In the genomic region with DNA sequence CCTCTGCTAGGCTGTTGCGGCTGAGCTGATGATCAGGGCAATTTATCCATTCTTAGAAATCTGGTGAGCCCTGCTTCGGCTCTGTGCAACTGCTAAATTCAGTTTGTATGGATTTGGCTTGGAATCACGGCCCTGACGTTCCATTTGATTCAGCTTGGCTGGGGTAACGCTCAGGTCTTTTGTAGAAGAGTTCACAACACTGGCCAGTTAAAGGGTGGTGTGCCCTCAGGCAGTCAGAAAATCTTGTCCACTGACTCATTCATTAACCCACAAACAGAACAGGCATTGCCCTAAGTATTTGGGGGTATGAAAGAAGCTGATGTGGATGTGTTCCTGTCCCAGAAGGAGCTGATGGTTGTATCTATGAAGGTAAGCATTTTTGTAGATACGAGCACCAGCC, we compare ENCODE assay signal across 16 cellular contexts. TPM values are rescaled to one million over a fixed set of nuclear protein-coding genes. Genes with fewer than 3 reads are reported as not detected.
DNase-seq lines count a peak whose midpoint lies in the region; ATAC-seq, FAIRE-seq and TF ChIP-seq lines count a peak whose summit lies in the region.
"Had no signal": no experiment of that assay in that cellular context is flagged by ENCODE, and none has a peak within 500 bp of the region (broad histone marks: within the 10 kb centered on the region; RNA-seq: fewer than 3 reads in every experiment).

No MANE protein-coding gene starts in this region.

- no peaks in the 10 kb centered on the region for H3K9me2 ChIP-seq in GM23248 (ENCODE audit: insufficient read depth)

- 64% methylated on average over 6 of the region's 6 CpGs for WGBS in A549 (ENCODE audit: missing lambda C conversion rate)
- WGBS in GM23248 (ENCODE audit: low coverage in 1 of 2, low lambda C conversion rate in 2 of 2, missing lambda C conversion rate in 2 of 2), 2 experiments = 71% methylated on average over 6 of the region's 6 CpGs

- H3K9ac ChIP-seq in GM23248 (no peak overlapping the region), adipocyte (ENCODE audit: low read length) (no peak overlapping the region)

- H3F3A ChIP-seq in GM23248 (ENCODE audit: insufficient read depth) = no peaks in the 10 kb centered on the region

- in situ Hi-C loops in GM23248 (cut with MboI) = no loop called here

- peak overlapping the region; percentile 21; the same call in 2 of the 3 replicates for H3K4me2 ChIP-seq in A549
- H3K4me2 ChIP-seq in GM23248 (ENCODE audit: unreplicated experiment) = no peak overlapping the region

- H3K4me3 ChIP-seq in A549 = no peak overlapping the region
- no peak overlapping the region for H3K4me3 ChIP-seq in GM23248
- H3K4me3 ChIP-seq in adipocyte (ENCODE audit: low read length) = no peak overlapping the region
- H3K4me3 ChIP-seq: pancreas, thoracic aorta had no signal

- H3K27ac ChIP-seq in A549 (peak overlapping the region in 1 of 2 experiments; percentile 62; a peak in 2 of 6 replicates), GM23248 (no peak overlapping the region)
- H3K27ac ChIP-seq: pancreas, thoracic aorta had no signal

- TF ChIP-seq RAD21 in A549 (conservative IDR thresholded peaks at IDR 0.05 in 1 of 2, IDR thresholded peaks at IDR 0.05 in 1 of 2) = no peak

- H4K20me1 ChIP-seq in GM23248 (ENCODE audit: insufficient read depth) = no peaks in the 10 kb centered on the region

- H2AFZ ChIP-seq in GM23248 = no peak overlapping the region

- CTCF ChIA-PET in A549 (lab: Yijun Ruan, JAX) = no interaction called here

- TF ChIP-seq CTCF in A549 (IDR thresholded peaks at IDR 0.05) = no peak

- H3K9me3 ChIP-seq in A549 (no peaks in the 10 kb centered on the region), GM23248 (ENCODE audit: low read depth) (no peaks in the 10 kb centered on the region), adipocyte (ENCODE audit: control insufficient read depth, low read length) (no peaks in the 10 kb centered on the region)
- H3K9me3 ChIP-seq: pancreas, thoracic aorta had no signal

- H3K4me1 ChIP-seq in A549 (peaks cover 18% of the 10 kb centered on the region), GM23248 (ENCODE audit: insufficient read depth) (0 out of 2 replicates have a peak, but pooled peaks cover 4% of the 10 kb centered on the region), adipocyte (ENCODE audit: control insufficient read depth, insufficient read depth, low read length) (no peaks in the 10 kb centered on the region)
- H3K4me1 ChIP-seq: pancreas had no signal

- ATAC-seq in A549 = peak in 1 of 2 experiments; percentile 47; a peak in 3 of 6 replicates
- ATAC-seq: activated CD4-positive, CD25-positive, alpha-beta regulatory T cell treated with anti-CD3 and anti-CD28 coated beads, Interleukin-2, amount 50 U/mL, for 24 hours had no signal

- no peak for TF ChIP-seq EP300 in A549 (IDR thresholded peaks at IDR 0.05)

- no peak for TF ChIP-seq POLR2A in A549 (IDR thresholded peaks at IDR 0.05; ENCODE audit: low read length)

- no peaks in the 10 kb centered on the region for H3K36me3 ChIP-seq in GM23248 (ENCODE audit: low read depth)
- no peaks in the 10 kb centered on the region for H3K36me3 ChIP-seq in adipocyte (ENCODE audit: control insufficient read depth, insufficient read depth, low read length, severe bottlenecking)
- H3K36me3 ChIP-seq: pancreas, thoracic aorta had no signal

- POLR2A ChIA-PET in A549 (lab: Yijun Ruan, JAX) = no interaction called here

- DNase-seq in A549 (ENCODE audit: low read depth in 1 of 2, low spot score in 1 of 2) (no peak), GM23248 (peak; percentile 46), adipocyte (ENCODE audit: low read depth) (peak; percentile 79), islet precursor cell (peak; percentile 92), C1 segment of cervical spinal cord (lab: John Stamatoyannopoulos, UW) (no peak), NCI-H526 (lab: John Stamatoyannopoulos, UW) (no peak), hepatic stellate cell (ENCODE audit: low spot score) (no peak)
- DNase-seq in activated CD8-positive, alpha-beta memory T cell treated with anti-CD3 and anti-CD28 coated beads for 24 hours = no peak
- DNase-seq: activated T-cell treated with anti-CD3 and anti-CD28 coated beads, Interleukin-2, amount 50 U/mL, for 1 hour; dermis blood vessel endothelial cell; NCI-H1105; NCI-H345; pancreas had no signal

- H3K27me3 ChIP-seq in GM23248 (replicated peaks; ENCODE audit: insufficient read depth) (no peaks in the 10 kb centered on the region), adipocyte (replicated peaks; ENCODE audit: control insufficient read depth, insufficient read depth, low read length) (peaks cover 9% of the 10 kb centered on the region)
- H3K27me3 ChIP-seq: pancreas had no signal

- no peaks in the 10 kb centered on the region for H3K79me2 ChIP-seq in GM23248 (ENCODE audit: insufficient read depth)

- no peak for FAIRE-seq in A549 (lab: Jason Lieb, UNC)
- FAIRE-seq: islet of Langerhans, pancreas had no signal

TF ChIP-seq in A549, 52 proteins besides CTCF, POLR2A, EP300 and RAD21:
- TF ChIP-seq FOXS1 (CRISPR knock-in tag; IDR thresholded peaks at IDR 0.05) (no peak), ESRRA (IDR thresholded peaks at IDR 0.05; ENCODE audit: borderline replicate concordance, low read length) (no peak), CHD2 (IDR thresholded peaks at IDR 0.05; ENCODE audit: low read length, partially characterized antibody) (no peak), RCOR1 (IDR thresholded peaks at IDR 0.05; ENCODE audit: low read depth, low read length) (no peak), JUN (IDR thresholded peaks at IDR 0.05) (no peak), CEBPB (IDR thresholded peaks at IDR 0.05) (no peak), NPAS2 (CRISPR knock-in tag; IDR thresholded peaks at IDR 0.05; ENCODE audit: borderline replicate concordance) (no peak)

RNA-seq across cellular contexts. Expression of gene GNAO1, which starts 53.9 kb away (rescaled TPM):
- polyA plus RNA-seq in A549 (2011; rRNA removed) (0.05 and 0.22 TPM in 2 replicates), A549 (2017; fragmentation: RNase III; extraction: RNeasy Plus Mini Kit Qiagen cat#74134 plus additional on column Dnase treatment) (0.23 to 0.47 TPM (median 0.24 TPM) in 3 replicates), GM23248 (2016; fragmentation: Nextera tagmentation; extraction: Ambion mirVana) (0.18 TPM in 1 of 2 replicates, not detected in the other)
- 0.08 and 0.09 TPM in 2 replicates for polyA plus RNA-seq in A549 (2012; cell fraction: cytosol; rRNA removed)
- 0.06 and 0.16 TPM in 2 replicates for polyA plus RNA-seq in A549 (2012; cell fraction: nucleus; rRNA removed)
- polyA minus RNA-seq in A549 (2011; rRNA and poly(A)+ RNA removed) = 0.21 TPM in 1 of 2 replicates, not detected in the other
- under 0.01 TPM in 1 of 2 replicates, not detected in the other for total RNA-seq in GM23248 (2014; rRNA removed; shearing (Covaris generic))
- total RNA-seq: dermis blood vessel endothelial cell had no signal

Comparison
In these comparisons a context has a peak if more than half of its experiments do, and no peak if none do; other contexts are left out.
1. DNase-seq: peak in GM23248 (single experiment), adipocyte (single experiment) and islet precursor cell (single experiment); none in A549 (0 of 2), C1 segment of cervical spinal cord (0 of 14), activated CD8-positive, alpha-beta memory T cell treated with anti-CD3 and anti-CD28 coated beads for 24 hours (single experiment), NCI-H526 (0 of 2) and hepatic stellate cell (single experiment).